ENCODE assay signal across 9 cellular contexts in genomic region chr6:33324139-33324538, GRCh38. TPM values are rescaled to one million over a fixed set of nuclear protein-coding genes. Genes with fewer than 3 reads are reported as not detected.
DNase-seq lines count a peak whose midpoint lies in the region; ATAC-seq and TF ChIP-seq lines count a peak whose summit lies in the region.
"Had no signal": no experiment of that assay in that cellular context is flagged by ENCODE, and none has a peak within 500 bp of the region (broad histone marks: within the 10 kb centered on the region; RNA-seq: fewer than 3 reads in every experiment).

No MANE protein-coding gene starts in this region.

- H2AFZ ChIP-seq in Karpas-422 (ENCODE audit: low read length) (peak overlapping the region; percentile 73), mammary epithelial cell (ENCODE audit: low read depth, low read length) (peak overlapping the region; percentile 85), neural progenitor cell (replicated peaks) (peak overlapping the region; percentile 66)

- H3K4me3 Mint-ChIP-seq in Caco-2 (ENCODE audit: unreplicated experiment) (peak overlapping the region; percentile 84), neural progenitor cell (peak overlapping the region; percentile 97)

- intact Hi-C loops in Caco-2 (cut with micrococcal nuclease; ENCODE audit: unreplicated experiment) (no loop called here), mammary epithelial cell (cut with micrococcal nuclease) (no loop called here), posterior vena cava (cut with DNase I) (no loop called here)

- H3K4me2 ChIP-seq in Karpas-422 (ENCODE audit: low read depth, low read length, poor library complexity, severe bottlenecking) (peak overlapping the region; percentile 92), mammary epithelial cell (ENCODE audit: insufficient read depth, low read depth, low read length) (peak overlapping the region; percentile 96), neural progenitor cell (peak overlapping the region; percentile 77)

- H3K36me3 Mint-ChIP-seq in Caco-2 (ENCODE audit: insufficient read depth, unreplicated experiment) (peaks cover 28% of the 10 kb centered on the region), neural progenitor cell (peaks cover 13% of the 10 kb centered on the region)

- H3K27ac ChIP-seq in Karpas-422 (ENCODE audit: low read length) (peak overlapping the region; percentile 92), mammary epithelial cell (ENCODE audit: insufficient read depth, low read depth, low read length) (no peak overlapping the region), neural progenitor cell (no peak overlapping the region)

- dilution Hi-C loops in mammary epithelial cell (cut with HindIII; ENCODE audit: low sequenced_read_pairs) = no loop called here

- DNase-seq in Caco-2 (no peak), Karpas-422 (peak; percentile 89), mammary epithelial cell (no peak), neural progenitor cell (ENCODE audit: low spot score) (no peak), posterior vena cava (ENCODE audit: low spot score) (no peak)
- DNase-seq: activated CD4-positive, CD25-positive, alpha-beta regulatory T cell treated with anti-CD3 and anti-CD28 coated beads, Interleukin-2, amount 50 U/mL, for 72 hours had no signal

- H3K9ac ChIP-seq in Karpas-422 (ENCODE audit: low read length) (peak overlapping the region; percentile 84), mammary epithelial cell (ENCODE audit: insufficient read depth, low read length) (no peak overlapping the region), neural progenitor cell (no peak overlapping the region)

- ATAC-seq in HG03565 (IDR thresholded peaks at IDR 0.05; ENCODE audit: unreplicated experiment) (no peak), GM18870 (IDR thresholded peaks at IDR 0.05; ENCODE audit: unreplicated experiment) (no peak), HG03378 (IDR thresholded peaks at IDR 0.05; ENCODE audit: unreplicated experiment) (no peak)

- WGBS in mammary epithelial cell (ENCODE audit: low coverage, missing lambda C conversion rate) = 34% methylated on average over 7 of the region's 7 CpGs

- POLR2A ChIA-PET in Caco-2 (lab: Charles Lee) = no interaction called here

- H3K4me3 ChIP-seq in Caco-2 (ENCODE audit: low read depth, low read length) (peak overlapping the region; percentile 51), Karpas-422 (ENCODE audit: low read length) (peak overlapping the region; percentile 97), mammary epithelial cell (replicated peaks in 1 of 3; ENCODE audit: insufficient read depth in 1 of 3, low read depth in 2 of 3, low read length in 3 of 3) (peak overlapping the region in 2 of 3 experiments; percentile 43 to 65), neural progenitor cell (peak overlapping the region; percentile 77)

- CTCF ChIA-PET in Caco-2 (lab: Charles Lee) = no interaction called here
- CTCF ChIA-PET in mammary epithelial cell (lab: Charles Lee; ENCODE audit: low non-redundant PET) = no interaction called here

- in situ Hi-C loops in mammary epithelial cell (cut with MboI; ENCODE audit: low sequenced_read_pairs in 2 of 2) = no loop called here

- H3K36me3 ChIP-seq in Caco-2 (ENCODE audit: control insufficient read depth, insufficient read depth, low read length) = no peaks in the 10 kb centered on the region; the same call in 1 of the 2 replicates
- peaks cover 20% of the 10 kb centered on the region for H3K36me3 ChIP-seq in Karpas-422 (ENCODE audit: insufficient read depth, low read length)
- H3K36me3 ChIP-seq in mammary epithelial cell (ENCODE audit: insufficient read depth, low read length) = peaks cover 7% of the 10 kb centered on the region
- no peaks in the 10 kb centered on the region for H3K36me3 ChIP-seq in neural progenitor cell

- H3K4me1 Mint-ChIP-seq in Caco-2 (ENCODE audit: low read depth, unreplicated experiment) (peaks cover 29% of the 10 kb centered on the region), neural progenitor cell (peaks cover 39% of the 10 kb centered on the region)

- H3K27me3 ChIP-seq in Caco-2 (replicated peaks; ENCODE audit: control insufficient read depth, insufficient read depth, low read length) (no peaks in the 10 kb centered on the region), Karpas-422 (ENCODE audit: low read length) (no peaks in the 10 kb centered on the region), mammary epithelial cell (ENCODE audit: insufficient read depth, low read length) (no peaks in the 10 kb centered on the region), neural progenitor cell (no peaks in the 10 kb centered on the region)

- peaks cover 20% of the 10 kb centered on the region for H4K20me1 ChIP-seq in Karpas-422 (ENCODE audit: insufficient read depth, low read depth, low read length)
- H4K20me1 ChIP-seq in mammary epithelial cell (ENCODE audit: insufficient read depth, low read length) = no peaks in the 10 kb centered on the region
- no peaks in the 10 kb centered on the region for H4K20me1 ChIP-seq in neural progenitor cell (ENCODE audit: low read depth)

- H3K9me3 Mint-ChIP-seq in Caco-2 (ENCODE audit: unreplicated experiment) (no peaks in the 10 kb centered on the region), neural progenitor cell (no peaks in the 10 kb centered on the region)

- H3K4me1 ChIP-seq in Caco-2 = peaks cover 1% of the 10 kb centered on the region; the same call in 1 of the 2 replicates
- H3K4me1 ChIP-seq in Karpas-422 (ENCODE audit: low read length) = peaks cover 42% of the 10 kb centered on the region
- H3K4me1 ChIP-seq in mammary epithelial cell (ENCODE audit: insufficient read depth, low read length) = peaks cover 32% of the 10 kb centered on the region
- peaks cover 10% of the 10 kb centered on the region for H3K4me1 ChIP-seq in neural progenitor cell

- H3K27ac Mint-ChIP-seq in Caco-2 (ENCODE audit: unreplicated experiment) (peak overlapping the region; percentile 90), neural progenitor cell (no peak overlapping the region)

- H3K9me3 ChIP-seq in Caco-2 (no peaks in the 10 kb centered on the region), Karpas-422 (ENCODE audit: low read length) (no peaks in the 10 kb centered on the region), mammary epithelial cell (replicated peaks; ENCODE audit: insufficient read depth, low read length) (no peaks in the 10 kb centered on the region), neural progenitor cell (ENCODE audit: low read depth) (no peaks in the 10 kb centered on the region)

- H3K79me2 ChIP-seq in Karpas-422 (ENCODE audit: low read length) (peaks cover 29% of the 10 kb centered on the region), mammary epithelial cell (ENCODE audit: insufficient read depth, low read length) (peaks cover 35% of the 10 kb centered on the region), neural progenitor cell (ENCODE audit: low read depth) (peaks cover 35% of the 10 kb centered on the region)

- TF ChIP-seq CTCF in Caco-2 (IDR thresholded peaks at IDR 0.05; ENCODE audit: insufficient read depth in 1 of 2, low read depth in 1 of 2, low read length in 1 of 2, severe bottlenecking in 1 of 2, unreplicated experiment in 1 of 2) (no peak), mammary epithelial cell (conservative IDR thresholded peaks at IDR 0.05 in 1 of 2, IDR thresholded peaks at IDR 0.05 in 1 of 2; ENCODE audit: extremely low read depth in 1 of 2, insufficient read depth in 1 of 2, low read depth in 1 of 2, low read length in 2 of 2) (no peak), neural progenitor cell (IDR thresholded peaks at IDR 0.05) (no peak)

- no peaks in the 10 kb centered on the region for H3K27me3 Mint-ChIP-seq in Caco-2 (ENCODE audit: insufficient read depth, unreplicated experiment)
- peaks cover 2% of the 10 kb centered on the region for H3K27me3 Mint-ChIP-seq in neural progenitor cell (ENCODE audit: insufficient read depth, low read depth)

- peaks cover 23% of the 10 kb centered on the region for H3F3A ChIP-seq in neural progenitor cell (ENCODE audit: low read depth)

- BruUV-seq in Caco-2 (replicated peaks; lab: Mats Ljungman, UMichigan) = no TSS peak
- no TSS peak for BruUV-seq in mammary epithelial cell (replicated peaks; lab: Mats Ljungman, UMichigan)

- no peaks in the 10 kb centered on the region for H3K9me2 ChIP-seq in Karpas-422 (replicated peaks; ENCODE audit: insufficient read depth, low read length)

RNA-seq across cellular contexts. Expression of gene DAXX, which starts 1.4 kb away (rescaled TPM):
- total RNA-seq in Caco-2 (2022) = 46.1 and 48.2 TPM in 2 replicates
- 45.8 and 55.6 TPM in 2 replicates for total RNA-seq in Karpas-422 (2014; rRNA removed; shearing (Covaris generic); ENCODE audit: low replicate concordance)
- total RNA-seq in mammary epithelial cell = 10 to 100 TPM; 35.0 to 49.3 TPM
- polyA plus RNA-seq in mammary epithelial cell = 25.9 TPM
- 80.0 TPM for polyA minus RNA-seq in mammary epithelial cell
- total RNA-seq in neural progenitor cell (ENCODE audit: low replicate concordance) = 35.7 and 49.6 TPM in 2 replicates
- 10 to 100 TPM; 30.3 to 42.3 TPM for total RNA-seq in posterior vena cava

RNA-seq across cellular contexts. Expression of gene ZBTB22, which starts 6.6 kb away (rescaled TPM):
- total RNA-seq in Caco-2 (2022) = 11.5 and 12.6 TPM in 2 replicates
- 4.9 and 11.8 TPM in 2 replicates for total RNA-seq in Karpas-422 (2014; rRNA removed; shearing (Covaris generic); ENCODE audit: low replicate concordance)
- 10 to 100 TPM; 11.5 to 16.3 TPM for total RNA-seq in mammary epithelial cell
- polyA plus RNA-seq in mammary epithelial cell = 6.5 TPM
- 9.5 TPM for polyA minus RNA-seq in mammary epithelial cell
- 5.7 and 26.7 TPM in 2 replicates for total RNA-seq in neural progenitor cell (ENCODE audit: low replicate concordance)
- 10 to 100 TPM; 15.7 to 17.0 TPM for total RNA-seq in posterior vena cava

RNA-seq across cellular contexts. Expression of gene TAPBP, which starts 10.3 kb away (rescaled TPM):
- total RNA-seq in Caco-2 (2022) = 36.7 and 43.9 TPM in 2 replicates
- total RNA-seq in Karpas-422 (2014; rRNA removed; shearing (Covaris generic); ENCODE audit: low replicate concordance) = 102 and 188 TPM in 2 replicates
- total RNA-seq in mammary epithelial cell = 100 to 1,000 TPM; 117 to 119 TPM
- polyA plus RNA-seq in mammary epithelial cell = 71.4 TPM
- polyA minus RNA-seq in mammary epithelial cell = 60.7 TPM
- 1.7 and 6.3 TPM in 2 replicates for total RNA-seq in neural progenitor cell (ENCODE audit: low replicate concordance)
- 10 to 100 TPM; 57.7 to 65.8 TPM for total RNA-seq in posterior vena cava

RNA-seq across cellular contexts. Expression of gene RGL2, which starts 25.4 kb away (rescaled TPM):
- total RNA-seq in Caco-2 (2022) = 70.7 and 71.3 TPM in 2 replicates
- 35.1 and 47.2 TPM in 2 replicates for total RNA-seq in Karpas-422 (2014; rRNA removed; shearing (Covaris generic); ENCODE audit: low replicate concordance)
- 10 to 100 TPM; 22.0 to 47.0 TPM for total RNA-seq in mammary epithelial cell
- polyA plus RNA-seq in mammary epithelial cell = 34.0 TPM
- 23.3 TPM for polyA minus RNA-seq in mammary epithelial cell
- 28.3 and 63.4 TPM in 2 replicates for total RNA-seq in neural progenitor cell (ENCODE audit: low replicate concordance)
- total RNA-seq in posterior vena cava = 10 to 100 TPM; 52.4 to 52.8 TPM

RNA-seq across cellular contexts. Expression of gene PFDN6, which starts 34.7 kb away (rescaled TPM):
- total RNA-seq in Caco-2 (2022) (65.9 and 81.8 TPM in 2 replicates), mammary epithelial cell (10 to 100 TPM; 15.2 to 59.2 TPM), neural progenitor cell (ENCODE audit: low replicate concordance) (35.6 and 54.5 TPM in 2 replicates), posterior vena cava (10 to 100 TPM; 29.1 to 31.0 TPM)
- 66.7 and 126 TPM in 2 replicates for total RNA-seq in Karpas-422 (2014; rRNA removed; shearing (Covaris generic); ENCODE audit: low replicate concordance)
- polyA plus RNA-seq in mammary epithelial cell = 45.0 TPM
- polyA minus RNA-seq in mammary epithelial cell = 37.5 TPM
